ENCODE assay signal across 8 cellular contexts in genomic region chr11:3022300-3022967, GRCh38. TPM values are rescaled to one million over a fixed set of nuclear protein-coding genes. Genes with fewer than 3 reads are reported as not detected.
DNase-seq lines count a peak whose midpoint lies in the region; ATAC-seq and TF ChIP-seq lines count a peak whose summit lies in the region.

No MANE protein-coding gene starts in this region.

- H3K36me3 ChIP-seq in skeletal muscle satellite cell (ENCODE audit: insufficient read depth, low read length): peaks cover 59% of the 10 kb centered on the region

- H3K4me3 ChIP-seq in NB4 (ENCODE audit: low read depth, low read length) (no peak overlapping the region), skeletal muscle satellite cell (ENCODE audit: low read length) (peak overlapping the region; percentile 26)

- TF ChIP-seq CTCF in AG09319 (IDR thresholded peaks at IDR 0.05; ENCODE audit: low read depth, low read length) (no peak), NB4 (IDR thresholded peaks at IDR 0.05; ENCODE audit: low read depth, low read length) (no peak)

- ATAC-seq in GM19463 (IDR thresholded peaks at IDR 0.05; ENCODE audit: unreplicated experiment): peak; percentile 69

- peaks cover 23% of the 10 kb centered on the region for H3K4me1 ChIP-seq in skeletal muscle satellite cell (ENCODE audit: control insufficient read depth, insufficient read depth, low read length)

- H3K4me2 ChIP-seq in skeletal muscle satellite cell (ENCODE audit: low read length): peak overlapping the region; percentile 42

- H3K27me3 ChIP-seq in skeletal muscle satellite cell (ENCODE audit: control insufficient read depth, insufficient read depth, low read length): no peaks in the 10 kb centered on the region

- TF ChIP-seq POLR2A in NB4 (IDR thresholded peaks at IDR 0.05; ENCODE audit: extremely low read depth, insufficient read length): no peak

- peak overlapping the region; percentile 23 for H3K9ac ChIP-seq in skeletal muscle satellite cell (ENCODE audit: low read depth, low read length)

- H3K9me3 ChIP-seq in skeletal muscle satellite cell (replicated peaks; ENCODE audit: low read length): no peaks in the 10 kb centered on the region

- DNase-seq in AG09319 (ENCODE audit: extremely low read depth, low read depth) (peak; percentile 31), NB4 (ENCODE audit: low read depth) (peak; percentile 95), dermis blood vessel endothelial cell (peak; percentile 41), NCI-H2227 (lab: John Stamatoyannopoulos, UW; ENCODE audit: unreplicated experiment) (no peak), middle frontal gyrus (ENCODE audit: extremely low spot score, low spot score) (no peak), NCI-H748 treated with DMSO at 0.1 percent for 48 hours (lab: John Stamatoyannopoulos, UW) (no peak)

RNA-seq across cellular contexts. Expression of gene NAP1L4, which starts 30.3 kb away (rescaled TPM):
- total RNA-seq in dermis blood vessel endothelial cell: 132 and 165 TPM in 2 replicates
- 62.7 and 72.5 TPM in 2 replicates for total RNA-seq in skeletal muscle satellite cell (2012; rRNA removed)

RNA-seq across cellular contexts. Expression of gene CARS1, which starts 34.8 kb away (rescaled TPM):
- 40.7 and 46.0 TPM in 2 replicates for total RNA-seq in dermis blood vessel endothelial cell
- total RNA-seq in skeletal muscle satellite cell (2012; rRNA removed): 52.0 and 56.5 TPM in 2 replicates

Comparison
In these comparisons a context has a peak if more than half of its experiments do, and no peak if none do; other contexts are left out.
1. DNase-seq: peak in AG09319 (single experiment), NB4 (single experiment) and dermis blood vessel endothelial cell (single experiment); none in NCI-H2227 (single experiment), middle frontal gyrus (single experiment) and NCI-H748 treated with DMSO at 0.1 percent for 48 hours (single experiment).